Comparison of ENCODE assay signal across 7 cellular contexts in the genomic region with DNA sequence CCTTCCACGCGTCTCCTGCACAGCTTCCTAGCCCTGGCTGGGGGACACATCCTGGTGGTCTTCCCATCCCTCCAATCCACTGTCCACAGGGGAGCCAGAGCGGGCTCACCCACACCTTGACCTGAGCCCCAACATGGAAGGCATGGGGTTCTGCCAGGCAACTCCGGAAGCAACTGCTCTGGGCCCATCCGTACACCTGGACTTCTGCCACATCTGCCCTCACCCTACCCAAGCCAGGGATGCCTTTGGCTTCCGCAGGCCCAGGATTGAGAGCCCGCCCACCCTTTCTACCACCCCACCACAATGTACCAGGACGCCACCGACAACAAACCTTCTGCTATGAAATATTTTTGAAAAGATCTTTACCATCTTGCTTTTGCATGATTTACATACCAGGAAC.
DNase-seq lines count a peak whose midpoint lies in the region; ATAC-seq, FAIRE-seq and TF ChIP-seq lines count a peak whose summit lies in the region.
"Not testable (repeated sequence)": the region's sequence is repeated elsewhere in the genome, so short reads cannot be mapped to it uniquely, and the experiment has no call there.

No MANE protein-coding gene starts in this region.

- not testable (repeated sequence) for TF ChIP-seq EP300 in upper lobe of left lung (IDR thresholded peaks at IDR 0.05)

- 80% methylated on average over 1 of the region's 9 CpGs; no CpG with 5 or more reads in 1 of the 2 donors for WGBS in upper lobe of left lung, 2 donors

- DNase-seq in D341Med (ENCODE audit: low spot score) = peak; percentile 1
- DNase-seq in H7 = peak; percentile 6
- peak; percentile 26 for DNase-seq in activated CD8-positive, alpha-beta memory T cell treated with anti-CD3 and anti-CD28 coated beads for 24 hours
- peak; percentile 44 for DNase-seq in kidney
- not testable (repeated sequence) for DNase-seq in natural killer cell treated with Interleukin-12 subunit alpha and Interleukin-12 subunit beta and Interleukin-15 and Interleukin-18, amount 100 ng/mL, for 72 hours (ENCODE audit: low spot score); upper lobe of left lung
- peak; percentile 51 for DNase-seq in sciatic nerve (ENCODE audit: low spot score)

- H3K4me3 ChIP-seq in H7 (ENCODE audit: insufficient read depth, low read depth, low read length); kidney (ENCODE audit: low read length in 2 of 2); upper lobe of left lung: not testable (repeated sequence)

- TF ChIP-seq POLR2A in upper lobe of left lung (IDR thresholded peaks at IDR 0.05) = not testable (repeated sequence)

- H3K4me1 ChIP-seq in kidney (ENCODE audit: control insufficient read depth in 1 of 2, insufficient read depth in 1 of 2, low read depth in 1 of 2, low read length in 2 of 2); upper lobe of left lung: not testable (repeated sequence)

- peak; percentile 13 to 19 for ATAC-seq in natural killer cell treated with Interleukin-12 subunit alpha and Interleukin-12 subunit beta and Interleukin-15 and Interleukin-18, amount 100 ng/mL, for 72 hours
- ATAC-seq in sciatic nerve (peak; percentile 17), upper lobe of left lung (ENCODE audit: low FRiP score in 2 of 2) (peak; percentile 15 to 21)

- H3K9ac ChIP-seq in kidney (ENCODE audit: low read length in 2 of 2) = not testable (repeated sequence)

- not testable (repeated sequence) for H3K36me3 ChIP-seq in H7 (replicated peaks; ENCODE audit: control insufficient read depth, insufficient read depth, low read length); kidney (ENCODE audit: control insufficient read depth in 1 of 2, insufficient read depth in 2 of 2, low read length in 2 of 2); upper lobe of left lung

- H3K4me3 Mint-ChIP-seq in natural killer cell treated with Interleukin-12 subunit alpha and Interleukin-12 subunit beta and Interleukin-15 and Interleukin-18, amount 100 ng/mL, for 72 hours = not testable (repeated sequence)

- H3K9me3 Mint-ChIP-seq in natural killer cell treated with Interleukin-12 subunit alpha and Interleukin-12 subunit beta and Interleukin-15 and Interleukin-18, amount 100 ng/mL, for 72 hours = not testable (repeated sequence)

- not testable (repeated sequence) for FAIRE-seq in kidney (lab: Jason Lieb, UNC)

- TF ChIP-seq CTCF in kidney (IDR thresholded peaks at IDR 0.05; ENCODE audit: borderline replicate concordance, extremely low read depth, insufficient read depth); upper lobe of left lung (IDR thresholded peaks at IDR 0.05): not testable (repeated sequence)

- not testable (repeated sequence) for H3K4me1 Mint-ChIP-seq in natural killer cell treated with Interleukin-12 subunit alpha and Interleukin-12 subunit beta and Interleukin-15 and Interleukin-18, amount 100 ng/mL, for 72 hours (ENCODE audit: low read depth in 2 of 2)

- intact Hi-C loops in kidney (cut with DNase I); sciatic nerve (cut with DNase I): not testable (repeated sequence)

- H3K27me3 Mint-ChIP-seq in natural killer cell treated with Interleukin-12 subunit alpha and Interleukin-12 subunit beta and Interleukin-15 and Interleukin-18, amount 100 ng/mL, for 72 hours = not testable (repeated sequence)

- not testable (repeated sequence) for H3K9me3 ChIP-seq in kidney (ENCODE audit: control insufficient read depth in 1 of 2, low read length in 2 of 2); upper lobe of left lung

- H3K27ac Mint-ChIP-seq in natural killer cell treated with Interleukin-12 subunit alpha and Interleukin-12 subunit beta and Interleukin-15 and Interleukin-18, amount 100 ng/mL, for 72 hours = not testable (repeated sequence)

- H3K36me3 Mint-ChIP-seq in natural killer cell treated with Interleukin-12 subunit alpha and Interleukin-12 subunit beta and Interleukin-15 and Interleukin-18, amount 100 ng/mL, for 72 hours = not testable (repeated sequence)

- H3K27ac ChIP-seq in kidney (ENCODE audit: low read depth in 2 of 2, low read length in 2 of 2); upper lobe of left lung: not testable (repeated sequence)

- H3K27me3 ChIP-seq in H7 (ENCODE audit: control insufficient read depth, insufficient read depth, low read length); upper lobe of left lung: not testable (repeated sequence)
